In the genomic region with DNA sequence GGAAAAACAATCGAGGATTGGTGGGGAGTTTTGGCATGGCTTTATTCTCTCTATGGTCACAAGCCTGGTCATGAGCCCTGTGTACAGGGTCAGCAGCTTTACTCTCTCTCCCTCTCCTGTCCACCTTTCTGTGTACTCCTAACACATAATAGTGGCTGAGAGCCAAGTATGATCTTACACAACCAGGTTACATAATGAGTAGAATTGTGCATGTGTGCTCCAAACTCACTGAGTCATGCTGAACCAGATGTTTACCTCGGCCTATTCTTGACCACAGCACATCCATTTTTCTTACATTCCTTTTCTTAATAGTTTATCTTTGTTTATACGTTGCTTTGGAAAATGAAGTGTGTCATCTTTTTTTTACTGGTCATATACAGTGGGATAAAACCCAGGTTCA, we compare ENCODE assay signal across 11 cellular contexts. TPM values are rescaled to one million over a fixed set of nuclear protein-coding genes. Genes with fewer than 3 reads are reported as not detected.
DNase-seq lines count a peak whose midpoint lies in the region; ATAC-seq and TF ChIP-seq lines count a peak whose summit lies in the region.
"Had no signal": no experiment of that assay in that cellular context is flagged by ENCODE, and none has a peak within 500 bp of the region (broad histone marks: within the 10 kb centered on the region; RNA-seq: fewer than 3 reads in every experiment).

No MANE protein-coding gene starts in this region.

- ATAC-seq in Right ventricle myocardium inferior (peak; percentile 13), upper lobe of left lung (ENCODE audit: low FRiP score in 2 of 2) (no peak)

- DNase-seq in Right ventricle myocardium inferior (ENCODE audit: missing footprints) = no peak
- DNase-seq in right atrium auricular region (ENCODE audit: low spot score) = no peak
- DNase-seq in RKO (ENCODE audit: low spot score) = peak; percentile 51
- DNase-seq in fibroblast of mammary gland (ENCODE audit: low read depth) = peak; percentile 84
- DNase-seq in GM13977 (ENCODE audit: low spot score) = no peak
- DNase-seq in midbrain (lab: John Stamatoyannopoulos, UW) = no peak
- DNase-seq in upper lobe of left lung = no peak
- DNase-seq: NCI-H446, spleen had no signal

- H3K9ac ChIP-seq in subcutaneous abdominal adipose tissue (ENCODE audit: low read length in 5 of 5) = no peak overlapping the region
- H3K9ac ChIP-seq: BLaER1 treated with 17β-estradiol and CSF1 and Interleukin-3, amounts not matched to agents 10 nM and 100 nM had no signal

- intact Hi-C loops in Right ventricle myocardium inferior (cut with DNase I) = no loop called here

- TF ChIP-seq CTCF in right atrium auricular region (IDR thresholded peaks at IDR 0.05) (no peak), fibroblast of mammary gland (conservative IDR thresholded peaks at IDR 0.05; ENCODE audit: control insufficient read depth, insufficient read depth, low read depth, low read length) (no peak), GM13977 (IDR thresholded peaks at IDR 0.05; ENCODE audit: extremely low read depth, insufficient read depth, missing control alignments) (no peak), upper lobe of left lung (IDR thresholded peaks at IDR 0.05) (no peak)

- no peak for TF ChIP-seq POLR2A in upper lobe of left lung (IDR thresholded peaks at IDR 0.05)

- H3K4me3 ChIP-seq in right atrium auricular region = no peak overlapping the region
- no peak overlapping the region for H3K4me3 ChIP-seq in fibroblast of mammary gland (ENCODE audit: control insufficient read depth, low read depth, low read length)
- H3K4me3 ChIP-seq in subcutaneous abdominal adipose tissue (ENCODE audit: low read depth in 1 of 5, low read length in 5 of 5) = peak overlapping the region in 3 of 5 donors; percentile 8 to 58 (median 37)
- H3K4me3 ChIP-seq in upper lobe of left lung = no peak overlapping the region
- H3K4me3 ChIP-seq: BLaER1 treated with 17β-estradiol and CSF1 and Interleukin-3, amounts not matched to agents 10 nM and 100 nM; spleen had no signal

- in situ Hi-C loops in GM13977 (cut with MboI; ENCODE audit: low pct_unique_long_range_greater_than_20kb, low sequenced_read_pairs, unreplicated experiment) = no loop called here

- no peak for TF ChIP-seq EP300 in upper lobe of left lung (IDR thresholded peaks at IDR 0.05)

- H3K27ac ChIP-seq in right atrium auricular region = no peak overlapping the region
- H3K27ac ChIP-seq in subcutaneous abdominal adipose tissue (ENCODE audit: low read depth, low read length) = no peak overlapping the region
- no peak overlapping the region for H3K27ac ChIP-seq in upper lobe of left lung
- H3K27ac ChIP-seq: spleen had no signal

- H3K9me3 ChIP-seq in right atrium auricular region (peaks cover 4 to 73% of the 10 kb centered on the region in 2 donors), subcutaneous abdominal adipose tissue (ENCODE audit: control insufficient read depth in 5 of 5, low read length in 5 of 5) (peaks cover 34 to 76% (median 53%) of the 10 kb centered on the region in 5 donors), upper lobe of left lung (peaks cover 56 to 88% (median 84%) of the 10 kb centered on the region in 4 donors)

- H3K36me3 ChIP-seq in right atrium auricular region (peaks cover 17% of the 10 kb centered on the region), subcutaneous abdominal adipose tissue (ENCODE audit: control insufficient read depth in 5 of 5, insufficient read depth in 5 of 5, low read length in 5 of 5) (peaks cover 4 to 8% (median 8%) of the 10 kb centered on the region in 5 donors), upper lobe of left lung (peaks cover 0 to 27% (median 8%) of the 10 kb centered on the region in 4 donors)

- 67 to 69% methylated on average over 3 of the region's 3 CpGs for WGBS in upper lobe of left lung, 2 donors

- no peaks in the 10 kb centered on the region for H3K4me1 ChIP-seq in right atrium auricular region
- H3K4me1 ChIP-seq in subcutaneous abdominal adipose tissue (ENCODE audit: control insufficient read depth in 5 of 5, insufficient read depth in 5 of 5, low read length in 5 of 5) = no peaks in the 10 kb centered on the region
- no peaks in the 10 kb centered on the region for H3K4me1 ChIP-seq in upper lobe of left lung
- H3K4me1 ChIP-seq: BLaER1 treated with 17β-estradiol and CSF1 and Interleukin-3, amounts not matched to agents 10 nM and 100 nM; spleen had no signal

- no peaks in the 10 kb centered on the region for H3K27me3 ChIP-seq in right atrium auricular region
- no peaks in the 10 kb centered on the region for H3K27me3 ChIP-seq in subcutaneous abdominal adipose tissue (ENCODE audit: control insufficient read depth in 5 of 5, insufficient read depth in 4 of 5, low read length in 5 of 5)
- no peaks in the 10 kb centered on the region for H3K27me3 ChIP-seq in upper lobe of left lung
- H3K27me3 ChIP-seq: BLaER1 treated with 17β-estradiol and CSF1 and Interleukin-3, amounts not matched to agents 10 nM and 100 nM; spleen had no signal

RNA-seq across cellular contexts. Expression of gene ZNF254, which starts 53.1 kb away (rescaled TPM):
- total RNA-seq in Right ventricle myocardium inferior (9.0 TPM), right atrium auricular region (10 to 100 TPM in 1 of 2 donors, 1 to 10 TPM in 1; 9.1 to 15.2 TPM), upper lobe of left lung (10 to 100 TPM; 15.5 to 60.0 (median 18.9) TPM)

Comparison
In these comparisons a context has a peak if more than half of its experiments do, and no peak if none do; other contexts are left out.
1. DNase-seq: peak in RKO (single experiment) and fibroblast of mammary gland (single experiment); none in Right ventricle myocardium inferior (single experiment), right atrium auricular region (single experiment), GM13977 (single experiment), midbrain (single experiment) and upper lobe of left lung (0 of 2).
2. H3K4me3 ChIP-seq: peak in subcutaneous abdominal adipose tissue (3 of 5); none in right atrium auricular region (0 of 2), fibroblast of mammary gland (single experiment) and upper lobe of left lung (0 of 4).